Comparison of ENCODE assay signal across 1 cellular context in the genomic region with DNA sequence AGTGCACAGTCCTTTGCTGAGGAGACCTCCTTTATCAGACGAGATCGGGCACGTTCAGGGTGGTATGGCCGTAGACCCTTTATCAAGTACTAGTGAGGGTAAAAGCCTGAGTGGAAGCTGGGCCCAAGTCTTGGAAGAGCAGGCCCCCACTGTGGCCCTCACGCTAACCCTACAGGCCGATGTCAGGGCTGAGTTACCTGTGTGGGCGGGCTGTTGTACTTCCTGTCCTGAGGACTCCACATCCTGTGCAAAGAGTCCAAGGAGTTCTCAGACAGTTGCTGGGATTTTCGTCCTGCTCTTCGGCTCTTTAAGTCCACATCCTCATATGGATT.
TF ChIP-seq lines count a peak whose summit lies in the region.

No MANE protein-coding gene starts in this region.

TF ChIP-seq in HepG2, 621 proteins besides CTCF, POLR2A, EP300 and RAD21 (continued from another document and continues in another):
- TF ChIP-seq, protein P1, sequence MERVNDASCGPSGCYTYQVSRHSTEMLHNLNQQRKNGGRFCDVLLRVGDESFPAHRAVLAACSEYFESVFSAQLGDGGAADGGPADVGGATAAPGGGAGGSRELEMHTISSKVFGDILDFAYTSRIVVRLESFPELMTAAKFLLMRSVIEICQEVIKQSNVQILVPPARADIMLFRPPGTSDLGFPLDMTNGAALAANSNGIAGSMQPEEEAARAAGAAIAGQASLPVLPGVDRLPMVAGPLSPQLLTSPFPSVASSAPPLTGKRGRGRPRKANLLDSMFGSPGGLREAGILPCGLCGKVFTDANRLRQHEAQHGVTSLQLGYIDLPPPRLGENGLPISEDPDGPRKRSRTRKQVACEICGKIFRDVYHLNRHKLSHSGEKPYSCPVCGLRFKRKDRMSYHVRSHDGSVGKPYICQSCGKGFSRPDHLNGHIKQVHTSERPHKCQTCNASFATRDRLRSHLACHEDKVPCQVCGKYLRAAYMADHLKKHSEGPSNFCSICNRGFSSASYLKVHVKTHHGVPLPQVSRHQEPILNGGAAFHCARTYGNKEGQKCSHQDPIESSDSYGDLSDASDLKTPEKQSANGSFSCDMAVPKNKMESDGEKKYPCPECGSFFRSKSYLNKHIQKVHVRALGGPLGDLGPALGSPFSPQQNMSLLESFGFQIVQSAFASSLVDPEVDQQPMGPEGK (CRISPR knock-in tag; IDR thresholded peaks at IDR 0.05) = peak; percentile 45; the same call in 1 of the 2 replicates
- TF ChIP-seq KDM2A (CRISPR knock-in tag; IDR thresholded peaks at IDR 0.05; ENCODE audit: borderline replicate concordance, low read depth) (peak; percentile 28; the same call in 1 of the 2 replicates), ZNF343 (CRISPR knock-in tag; IDR thresholded peaks at IDR 0.05) (no peak), KLF11 (CRISPR knock-in tag; IDR thresholded peaks at IDR 0.05) (no peak), SP1 (IDR thresholded peaks at IDR 0.05) (no peak), SP1 (CRISPR knock-in tag; IDR thresholded peaks at IDR 0.05) (peak; percentile 23; the same call in 1 of the 2 replicates), POLR2AphosphoS5 (IDR thresholded peaks at IDR 0.05; ENCODE audit: low read depth, low read length) (peak; percentile 34; the same call in 1 of the 2 replicates), NFATC3 (CRISPR knock-in tag; IDR thresholded peaks at IDR 0.05) (peak; percentile 28; the same call in 1 of the 2 replicates), ZNF605 (CRISPR knock-in tag; IDR thresholded peaks at IDR 0.05) (0 out of 2 replicates have a peak, but pooled peaks have one; percentile 29), ZNF354B (CRISPR knock-in tag; IDR thresholded peaks at IDR 0.05) (no peak), CREB1 (IDR thresholded peaks at IDR 0.05) (no peak), CREB1 (CRISPR knock-in tag; IDR thresholded peaks at IDR 0.05) (no peak), ZFP90 (CRISPR knock-in tag; IDR thresholded peaks at IDR 0.05; ENCODE audit: borderline replicate concordance) (no peak), SMARCC2 (IDR thresholded peaks at IDR 0.05) (no peak), TBP (CRISPR knock-in tag; IDR thresholded peaks at IDR 0.05) (no peak), ZNF260 (CRISPR knock-in tag; IDR thresholded peaks at IDR 0.05; ENCODE audit: borderline replicate concordance, low read depth) (no peak), ZBTB1 (CRISPR knock-in tag; IDR thresholded peaks at IDR 0.05; ENCODE audit: borderline replicate concordance) (no peak), NCOR1 (IDR thresholded peaks at IDR 0.05; ENCODE audit: borderline replicate concordance, low read length) (no peak), TMF1 (CRISPR knock-in tag; IDR thresholded peaks at IDR 0.05; ENCODE audit: low read depth) (no peak), ZNF547 (CRISPR knock-in tag; IDR thresholded peaks at IDR 0.05) (0 out of 2 replicates have a peak, but pooled peaks have one; percentile 28), ZNF543 (CRISPR knock-in tag; IDR thresholded peaks at IDR 0.05) (no peak), ZSCAN25 (CRISPR knock-in tag; IDR thresholded peaks at IDR 0.05) (0 out of 2 replicates have a peak, but pooled peaks have one; percentile 11), ELF1 (CRISPR knock-in tag; IDR thresholded peaks at IDR 0.05) (no peak), ZSCAN31 (CRISPR knock-in tag; IDR thresholded peaks at IDR 0.05; ENCODE audit: low read depth) (0 out of 2 replicates have a peak, but pooled peaks have one; percentile 34), ZNF329 (CRISPR knock-in tag; IDR thresholded peaks at IDR 0.05; ENCODE audit: low read depth) (no peak), GABPA (IDR thresholded peaks at IDR 0.05; ENCODE audit: low read depth, low read length) (peak; percentile 60), GABPA (CRISPR knock-in tag; IDR thresholded peaks at IDR 0.05; ENCODE audit: low read depth) (peak; percentile 85), XRCC5 (optimal IDR thresholded peaks at IDR 0.05; ENCODE audit: low read length) (peak; percentile 7), ZNF136 (CRISPR knock-in tag; IDR thresholded peaks at IDR 0.05; ENCODE audit: low read depth) (no peak), ZNF577 (CRISPR knock-in tag; IDR thresholded peaks at IDR 0.05; ENCODE audit: borderline replicate concordance, low read depth) (no peak), CREM (IDR thresholded peaks at IDR 0.05) (no peak), CREM (CRISPR knock-in tag; IDR thresholded peaks at IDR 0.05) (no peak), MYNN (CRISPR knock-in tag; IDR thresholded peaks at IDR 0.05; ENCODE audit: low read depth) (no peak), ZNF207 (IDR thresholded peaks at IDR 0.05; ENCODE audit: borderline replicate concordance) (no peak)
- TF ChIP-seq, protein P2, sequence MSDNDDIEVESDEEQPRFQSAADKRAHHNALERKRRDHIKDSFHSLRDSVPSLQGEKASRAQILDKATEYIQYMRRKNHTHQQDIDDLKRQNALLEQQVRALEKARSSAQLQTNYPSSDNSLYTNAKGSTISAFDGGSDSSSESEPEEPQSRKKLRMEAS (IDR thresholded peaks at IDR 0.05) = peak; percentile 34; the same call in 1 of the 2 replicates
- TF ChIP-seq, protein P3, sequence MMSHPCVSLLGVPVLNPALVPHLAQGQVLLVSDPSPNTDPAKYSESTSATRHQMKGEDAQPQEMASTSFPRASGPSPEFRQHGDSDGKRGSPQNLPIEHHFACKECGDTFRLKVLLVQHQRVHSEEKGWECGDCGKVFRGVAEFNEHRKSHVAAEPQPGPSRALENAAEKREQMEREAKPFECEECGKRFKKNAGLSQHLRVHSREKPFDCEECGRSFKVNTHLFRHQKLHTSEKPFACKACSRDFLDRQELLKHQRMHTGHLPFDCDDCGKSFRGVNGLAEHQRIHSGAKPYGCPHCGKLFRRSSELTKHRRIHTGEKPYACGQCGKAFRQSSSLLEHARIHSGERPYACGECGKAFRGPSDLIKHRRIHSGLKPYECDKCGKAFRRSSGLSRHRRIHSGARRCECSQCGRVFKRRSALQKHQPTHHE (CRISPR knock-in tag; IDR thresholded peaks at IDR 0.05; ENCODE audit: borderline replicate concordance) = no peak
- TF ChIP-seq, protein P4, sequence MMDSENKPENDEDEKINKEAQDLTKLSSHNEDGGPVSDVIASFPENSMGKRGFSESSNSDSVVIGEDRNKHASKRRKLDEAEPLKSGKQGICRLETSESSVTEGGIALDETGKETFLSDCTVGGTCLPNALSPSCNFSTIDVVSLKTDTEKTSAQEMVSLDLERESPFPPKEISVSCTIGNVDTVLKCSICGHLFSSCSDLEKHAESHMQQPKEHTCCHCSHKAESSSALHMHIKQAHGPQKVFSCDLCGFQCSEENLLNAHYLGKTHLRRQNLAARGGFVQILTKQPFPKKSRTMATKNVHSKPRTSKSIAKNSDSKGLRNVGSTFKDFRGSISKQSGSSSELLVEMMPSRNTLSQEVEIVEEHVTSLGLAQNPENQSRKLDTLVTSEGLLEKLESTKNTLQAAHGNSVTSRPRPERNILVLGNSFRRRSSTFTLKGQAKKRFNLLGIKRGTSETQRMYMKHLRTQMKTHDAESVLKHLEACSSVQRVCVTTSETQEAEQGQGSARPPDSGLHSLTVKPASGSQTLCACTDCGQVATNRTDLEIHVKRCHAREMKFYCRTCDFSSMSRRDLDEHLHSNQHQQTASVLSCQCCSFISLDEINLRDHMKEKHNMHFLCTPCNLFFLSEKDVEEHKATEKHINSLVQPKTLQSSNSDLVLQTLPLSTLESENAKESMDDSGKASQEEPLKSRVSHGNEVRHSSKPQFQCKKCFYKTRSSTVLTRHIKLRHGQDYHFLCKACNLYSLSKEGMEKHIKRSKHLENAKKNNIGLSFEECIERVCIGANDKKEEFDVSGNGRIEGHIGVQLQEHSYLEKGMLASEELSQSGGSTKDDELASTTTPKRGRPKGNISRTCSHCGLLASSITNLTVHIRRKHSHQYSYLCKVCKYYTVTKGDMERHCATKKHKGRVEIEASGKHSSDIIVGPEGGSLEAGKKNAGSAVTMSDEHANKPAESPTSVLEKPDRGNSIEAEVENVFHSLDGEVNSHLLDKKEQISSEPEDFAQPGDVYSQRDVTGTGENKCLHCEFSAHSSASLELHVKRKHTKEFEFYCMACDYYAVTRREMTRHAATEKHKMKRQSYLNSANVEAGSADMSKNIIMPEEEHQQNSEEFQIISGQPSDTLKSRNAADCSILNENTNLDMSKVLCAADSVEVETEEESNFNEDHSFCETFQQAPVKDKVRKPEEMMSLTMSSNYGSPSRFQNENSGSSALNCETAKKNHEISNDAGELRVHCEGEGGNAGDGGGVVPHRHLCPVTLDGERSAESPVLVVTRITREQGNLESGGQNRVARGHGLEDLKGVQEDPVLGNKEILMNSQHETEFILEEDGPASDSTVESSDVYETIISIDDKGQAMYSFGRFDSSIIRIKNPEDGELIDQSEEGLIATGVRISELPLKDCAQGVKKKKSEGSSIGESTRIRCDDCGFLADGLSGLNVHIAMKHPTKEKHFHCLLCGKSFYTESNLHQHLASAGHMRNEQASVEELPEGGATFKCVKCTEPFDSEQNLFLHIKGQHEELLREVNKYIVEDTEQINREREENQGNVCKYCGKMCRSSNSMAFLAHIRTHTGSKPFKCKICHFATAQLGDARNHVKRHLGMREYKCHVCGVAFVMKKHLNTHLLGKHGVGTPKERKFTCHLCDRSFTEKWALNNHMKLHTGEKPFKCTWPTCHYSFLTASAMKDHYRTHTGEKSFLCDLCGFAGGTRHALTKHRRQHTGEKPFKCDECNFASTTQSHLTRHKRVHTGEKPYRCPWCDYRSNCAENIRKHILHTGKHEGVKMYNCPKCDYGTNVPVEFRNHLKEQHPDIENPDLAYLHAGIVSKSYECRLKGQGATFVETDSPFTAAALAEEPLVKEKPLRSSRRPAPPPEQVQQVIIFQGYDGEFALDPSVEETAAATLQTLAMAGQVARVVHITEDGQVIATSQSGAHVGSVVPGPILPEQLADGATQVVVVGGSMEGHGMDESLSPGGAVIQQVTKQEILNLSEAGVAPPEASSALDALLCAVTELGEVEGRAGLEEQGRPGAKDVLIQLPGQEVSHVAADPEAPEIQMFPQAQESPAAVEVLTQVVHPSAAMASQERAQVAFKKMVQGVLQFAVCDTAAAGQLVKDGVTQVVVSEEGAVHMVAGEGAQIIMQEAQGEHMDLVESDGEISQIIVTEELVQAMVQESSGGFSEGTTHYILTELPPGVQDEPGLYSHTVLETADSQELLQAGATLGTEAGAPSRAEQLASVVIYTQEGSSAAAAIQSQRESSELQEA (CRISPR knock-in tag; IDR thresholded peaks at IDR 0.05; ENCODE audit: not compliant biosample characterization) = no peak
- TF ChIP-seq, protein P5, sequence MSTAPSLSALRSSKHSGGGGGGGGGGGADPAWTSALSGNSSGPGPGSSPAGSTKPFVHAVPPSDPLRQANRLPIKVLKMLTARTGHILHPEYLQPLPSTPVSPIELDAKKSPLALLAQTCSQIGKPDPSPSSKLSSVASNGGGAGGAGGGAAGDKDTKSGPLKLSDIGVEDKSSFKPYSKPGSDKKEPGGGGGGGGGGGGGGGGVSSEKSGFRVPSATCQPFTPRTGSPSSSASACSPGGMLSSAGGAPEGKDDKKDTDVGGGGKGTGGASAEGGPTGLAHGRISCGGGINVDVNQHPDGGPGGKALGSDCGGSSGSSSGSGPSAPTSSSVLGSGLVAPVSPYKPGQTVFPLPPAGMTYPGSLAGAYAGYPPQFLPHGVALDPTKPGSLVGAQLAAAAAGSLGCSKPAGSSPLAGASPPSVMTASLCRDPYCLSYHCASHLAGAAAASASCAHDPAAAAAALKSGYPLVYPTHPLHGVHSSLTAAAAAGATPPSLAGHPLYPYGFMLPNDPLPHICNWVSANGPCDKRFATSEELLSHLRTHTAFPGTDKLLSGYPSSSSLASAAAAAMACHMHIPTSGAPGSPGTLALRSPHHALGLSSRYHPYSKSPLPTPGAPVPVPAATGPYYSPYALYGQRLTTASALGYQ (CRISPR knock-in tag; IDR thresholded peaks at IDR 0.05) = no peak
- TF ChIP-seq, protein P6, sequence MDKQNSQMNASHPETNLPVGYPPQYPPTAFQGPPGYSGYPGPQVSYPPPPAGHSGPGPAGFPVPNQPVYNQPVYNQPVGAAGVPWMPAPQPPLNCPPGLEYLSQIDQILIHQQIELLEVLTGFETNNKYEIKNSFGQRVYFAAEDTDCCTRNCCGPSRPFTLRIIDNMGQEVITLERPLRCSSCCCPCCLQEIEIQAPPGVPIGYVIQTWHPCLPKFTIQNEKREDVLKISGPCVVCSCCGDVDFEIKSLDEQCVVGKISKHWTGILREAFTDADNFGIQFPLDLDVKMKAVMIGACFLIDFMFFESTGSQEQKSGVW (CRISPR knock-in tag; IDR thresholded peaks at IDR 0.05; ENCODE audit: borderline replicate concordance) = no peak
- TF ChIP-seq, protein P7, sequence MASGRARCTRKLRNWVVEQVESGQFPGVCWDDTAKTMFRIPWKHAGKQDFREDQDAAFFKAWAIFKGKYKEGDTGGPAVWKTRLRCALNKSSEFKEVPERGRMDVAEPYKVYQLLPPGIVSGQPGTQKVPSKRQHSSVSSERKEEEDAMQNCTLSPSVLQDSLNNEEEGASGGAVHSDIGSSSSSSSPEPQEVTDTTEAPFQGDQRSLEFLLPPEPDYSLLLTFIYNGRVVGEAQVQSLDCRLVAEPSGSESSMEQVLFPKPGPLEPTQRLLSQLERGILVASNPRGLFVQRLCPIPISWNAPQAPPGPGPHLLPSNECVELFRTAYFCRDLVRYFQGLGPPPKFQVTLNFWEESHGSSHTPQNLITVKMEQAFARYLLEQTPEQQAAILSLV (CRISPR knock-in tag; IDR thresholded peaks at IDR 0.05; ENCODE audit: borderline replicate concordance) = no peak
- TF ChIP-seq, protein P8, sequence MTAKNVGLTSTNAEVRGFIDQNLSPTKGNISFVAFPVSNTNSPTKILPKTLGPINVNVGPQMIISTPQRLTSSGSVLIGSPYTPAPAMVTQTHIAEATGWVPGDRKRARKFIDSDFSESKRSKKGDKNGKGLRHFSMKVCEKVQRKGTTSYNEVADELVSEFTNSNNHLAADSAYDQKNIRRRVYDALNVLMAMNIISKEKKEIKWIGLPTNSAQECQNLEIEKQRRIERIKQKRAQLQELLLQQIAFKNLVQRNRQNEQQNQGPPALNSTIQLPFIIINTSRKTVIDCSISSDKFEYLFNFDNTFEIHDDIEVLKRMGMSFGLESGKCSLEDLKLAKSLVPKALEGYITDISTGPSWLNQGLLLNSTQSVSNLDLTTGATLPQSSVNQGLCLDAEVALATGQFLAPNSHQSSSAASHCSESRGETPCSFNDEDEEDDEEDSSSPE (CRISPR knock-in tag; IDR thresholded peaks at IDR 0.05) = no peak
- TF ChIP-seq, protein P9, sequence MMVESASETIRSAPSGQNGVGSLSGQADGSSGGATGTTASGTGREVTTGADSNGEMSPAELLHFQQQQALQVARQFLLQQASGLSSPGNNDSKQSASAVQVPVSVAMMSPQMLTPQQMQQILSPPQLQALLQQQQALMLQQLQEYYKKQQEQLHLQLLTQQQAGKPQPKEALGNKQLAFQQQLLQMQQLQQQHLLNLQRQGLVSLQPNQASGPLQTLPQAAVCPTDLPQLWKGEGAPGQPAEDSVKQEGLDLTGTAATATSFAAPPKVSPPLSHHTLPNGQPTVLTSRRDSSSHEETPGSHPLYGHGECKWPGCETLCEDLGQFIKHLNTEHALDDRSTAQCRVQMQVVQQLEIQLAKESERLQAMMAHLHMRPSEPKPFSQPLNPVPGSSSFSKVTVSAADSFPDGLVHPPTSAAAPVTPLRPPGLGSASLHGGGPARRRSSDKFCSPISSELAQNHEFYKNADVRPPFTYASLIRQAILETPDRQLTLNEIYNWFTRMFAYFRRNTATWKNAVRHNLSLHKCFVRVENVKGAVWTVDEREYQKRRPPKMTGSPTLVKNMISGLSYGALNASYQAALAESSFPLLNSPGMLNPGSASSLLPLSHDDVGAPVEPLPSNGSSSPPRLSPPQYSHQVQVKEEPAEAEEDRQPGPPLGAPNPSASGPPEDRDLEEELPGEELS (CRISPR knock-in tag; IDR thresholded peaks at IDR 0.05) = no peak
- TF ChIP-seq, protein P10, sequence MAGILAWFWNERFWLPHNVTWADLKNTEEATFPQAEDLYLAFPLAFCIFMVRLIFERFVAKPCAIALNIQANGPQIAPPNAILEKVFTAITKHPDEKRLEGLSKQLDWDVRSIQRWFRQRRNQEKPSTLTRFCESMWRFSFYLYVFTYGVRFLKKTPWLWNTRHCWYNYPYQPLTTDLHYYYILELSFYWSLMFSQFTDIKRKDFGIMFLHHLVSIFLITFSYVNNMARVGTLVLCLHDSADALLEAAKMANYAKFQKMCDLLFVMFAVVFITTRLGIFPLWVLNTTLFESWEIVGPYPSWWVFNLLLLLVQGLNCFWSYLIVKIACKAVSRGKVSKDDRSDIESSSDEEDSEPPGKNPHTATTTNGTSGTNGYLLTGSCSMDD (CRISPR knock-in tag; IDR thresholded peaks at IDR 0.05) = no peak
